ENCODE assay signal across 18 cellular contexts in genomic region chr7:49866910-49867309, GRCh38.
"Had no signal": no experiment of that assay in that cellular context is flagged by ENCODE, and none has a peak within 500 bp of the region (broad histone marks: within the 10 kb centered on the region; RNA-seq: fewer than 3 reads in every experiment).

No MANE protein-coding gene starts in this region.

- H3K27ac ChIP-seq: cardiac muscle cell, prostate gland, right atrium auricular region, tibial artery, vagina had no signal

- DNase-seq: activated B cell treated with CpG ODN at 0.5 μM for 24 hours; activated CD4-positive, alpha-beta memory T cell treated with anti-CD3 and anti-CD28 coated beads for 36 hours; activated CD4-positive, alpha-beta T cell treated with anti-CD3 and anti-CD28 coated beads for 4 hours; activated T-cell treated with anti-CD3 and anti-CD28 coated beads for 4 hours; dorsolateral prefrontal cortex; endodermal cell; foreskin melanocyte; head of caudate nucleus; kidney; stimulated activated CD4-positive, alpha-beta T cell treated with anti-CD3 and anti-CD28 coated beads, Interleukin-12 subunit alpha, Interleukin-12 subunit beta, amount 100 ng/mL, for 4 hours; stimulated activated CD4-positive, alpha-beta T cell treated with anti-CD3 and anti-CD28 coated beads, Interleukin-1b, Interleukin-23, amount 100 ng/mL, for 48 hours; stimulated activated naive CD4-positive, alpha-beta T cell treated with Interleukin-2 at 50 U/mL for 16 hours; tibial artery had no signal

- H3K27me3 ChIP-seq: cardiac muscle cell, right atrium auricular region, tibial artery, vagina had no signal

- H3K4me1 ChIP-seq: prostate gland, tibial artery had no signal

- H3K36me3 ChIP-seq: cardiac muscle cell, prostate gland, right atrium auricular region, tibial artery, vagina had no signal

- H3K4me3 ChIP-seq: cardiac muscle cell, dorsolateral prefrontal cortex, lung, prostate gland, right atrium auricular region, tibial artery, vagina had no signal

- H3K9me3 ChIP-seq: prostate gland, tibial artery, vagina had no signal
